In the genomic region with DNA sequence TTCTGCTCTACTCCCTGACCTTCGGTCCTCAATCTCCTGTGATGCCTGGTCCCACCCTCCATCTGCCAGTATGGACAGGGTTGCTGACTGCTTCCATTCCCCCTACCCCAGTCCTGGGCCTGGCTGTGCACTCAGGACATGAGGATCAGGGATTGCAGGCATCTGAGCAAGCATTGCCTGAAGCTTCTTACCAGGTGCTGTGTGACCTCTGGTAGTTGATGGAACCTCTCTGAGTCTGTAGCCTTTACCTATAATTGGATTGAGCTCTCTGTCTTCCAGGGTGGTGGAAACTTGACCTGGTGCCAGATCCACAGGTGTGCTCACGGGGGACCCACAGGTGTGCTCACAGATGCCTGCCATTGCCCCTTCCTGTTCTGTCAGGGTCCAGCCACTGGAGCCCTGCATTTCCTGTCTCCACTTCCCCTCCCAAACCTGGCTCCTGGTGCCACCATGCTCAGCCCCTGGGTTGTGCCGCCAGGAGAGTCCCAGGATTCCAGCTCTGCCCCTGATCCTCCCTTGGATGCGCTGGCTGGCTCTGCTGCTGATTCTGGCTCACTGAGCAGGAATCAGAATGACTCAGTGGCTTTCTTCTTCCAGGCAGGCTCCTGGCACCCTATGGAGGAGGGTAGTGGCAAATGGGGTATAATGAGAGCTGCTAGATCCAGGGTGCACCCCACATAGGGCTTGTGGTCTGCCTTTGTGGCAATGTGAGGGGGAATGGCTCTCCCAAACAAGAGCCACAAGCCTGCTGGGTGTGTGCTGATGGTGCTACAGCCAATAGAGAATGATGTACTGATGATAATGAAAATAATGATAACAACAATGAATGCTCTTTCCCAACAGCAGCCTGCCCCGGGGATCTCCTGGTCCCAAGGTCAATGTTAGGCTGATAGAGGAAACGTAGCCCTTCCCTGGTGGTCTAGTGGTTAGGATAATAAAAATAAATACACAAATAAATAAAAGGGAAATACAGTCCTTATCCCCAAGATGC, we compare ENCODE assay signal across 18 cellular contexts. TPM values are rescaled to one million over a fixed set of nuclear protein-coding genes. Genes with fewer than 3 reads are reported as not detected.
DNase-seq lines count a peak whose midpoint lies in the region; TF ChIP-seq lines count a peak whose summit lies in the region.
"Had no signal": no experiment of that assay in that cellular context is flagged by ENCODE, and none has a peak within 500 bp of the region (broad histone marks: within the 10 kb centered on the region; RNA-seq: fewer than 3 reads in every experiment).

No MANE protein-coding gene starts in this region.

- no peak for TF ChIP-seq CTCF in fibroblast of the aortic adventitia (IDR thresholded peaks at IDR 0.05; ENCODE audit: insufficient read depth, low read length)

- H3K27ac ChIP-seq in substantia nigra (ENCODE audit: low read depth, low read length, poor library complexity, severe bottlenecking) = peak overlapping the region; percentile 4
- H3K27ac ChIP-seq: 22Rv1, heart right ventricle, psoas muscle had no signal

- peak; percentile 16 for DNase-seq in NCI-H1694 treated with DMSO at 0.1 percent for 48 hours (lab: John Stamatoyannopoulos, UW)
- DNase-seq in NCI-H1694 (lab: John Stamatoyannopoulos, UW) = no peak
- peak; percentile 24 for DNase-seq in T1000 (lab: John Stamatoyannopoulos, UW)
- peak; percentile 54 for DNase-seq in fibroblast of the aortic adventitia (ENCODE audit: low read depth)
- peak in 7 of 49 donors; percentile 14 to 90 (median 38) for DNase-seq in substantia nigra (lab: John Stamatoyannopoulos, UW)
- DNase-seq in inferior parietal cortex (ENCODE audit: extremely low spot score) = no peak
- DNase-seq in stimulated activated naive CD4-positive, alpha-beta T cell (lab: John Stamatoyannopoulos, UW) = no peak
- DNase-seq in NCI-H1417 treated with DMSO at 0.1 percent for 48 hours (lab: John Stamatoyannopoulos, UW) = no peak
- DNase-seq: activated CD8-positive, alpha-beta memory T cell treated with anti-CD3 and anti-CD28 coated beads for 24 hours; activated naive CD8-positive, alpha-beta T cell treated with anti-CD3 and anti-CD28 coated beads, Interleukin-2, amount 10 ng/mL, durations not matched to agents 7 days and 5 days; effector CD4-positive, alpha-beta T cell; heart right ventricle; mammary epithelial cell; NCI-H1105 treated with DMSO at 0.1 percent for 48 hours; stimulated activated CD4-positive, alpha-beta T cell treated with anti-CD3 and anti-CD28 coated beads, Interleukin-4, amount 100 ng/mL, for 24 hours had no signal

- no peak overlapping the region for H3K4me3 ChIP-seq in fibroblast of the aortic adventitia (ENCODE audit: low read depth, low read length)
- H3K4me3 ChIP-seq: heart right ventricle, psoas muscle had no signal

RNA-seq across cellular contexts. Expression of gene PSD2, which starts 35.2 kb away (rescaled TPM):
- total RNA-seq in fibroblast of the aortic adventitia (ENCODE audit: low replicate concordance) = 0.08 TPM in 1 of 2 replicates, not detected in the other
- total RNA-seq: T-helper 2 cell treated with Interferon-gamma antibody and Interleukin-4, amounts not matched to agents 100 ng/mL and 5 ng/mL, for 36 hours had no signal

Comparison
In these comparisons a context has a peak if more than half of its experiments do, and no peak if none do; other contexts are left out.
1. DNase-seq: peak in NCI-H1694 treated with DMSO at 0.1 percent for 48 hours (single experiment), T1000 (single experiment) and fibroblast of the aortic adventitia (single experiment); none in NCI-H1694 (single experiment), inferior parietal cortex (single experiment), stimulated activated naive CD4-positive, alpha-beta T cell (0 of 6) and NCI-H1417 treated with DMSO at 0.1 percent for 48 hours (single experiment).